In the genomic region with DNA sequence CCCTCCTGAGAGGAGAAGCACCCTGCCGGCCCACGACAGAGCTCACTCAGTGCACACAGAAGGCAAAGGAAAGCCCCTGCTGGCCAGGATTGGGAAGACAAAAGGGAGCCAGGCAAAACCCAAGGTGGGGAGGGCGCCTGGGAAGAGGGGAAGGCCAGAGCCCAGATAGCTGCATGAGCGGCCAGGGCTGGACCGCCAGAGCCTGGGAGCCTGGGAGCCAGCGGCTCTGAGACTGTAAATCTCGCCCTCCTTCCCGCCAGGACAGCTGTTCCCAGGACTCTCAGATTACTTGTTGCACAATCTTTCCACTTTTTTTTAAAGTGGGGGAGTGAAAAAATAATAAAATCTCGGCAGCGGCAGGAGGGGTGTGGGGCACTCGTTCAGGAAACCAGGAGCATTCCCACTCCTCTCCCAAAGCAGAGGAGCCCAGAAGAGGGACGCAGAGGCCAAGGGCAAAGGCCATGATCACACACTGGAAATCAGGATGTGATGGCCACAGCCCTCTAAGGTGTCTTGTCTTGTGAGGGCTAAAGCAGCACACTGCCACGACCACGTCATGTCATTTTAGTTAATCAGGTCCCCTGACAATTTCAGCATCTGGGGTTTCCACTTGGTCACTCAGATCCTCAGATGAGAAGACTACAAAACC, we compare ENCODE assay signal across 1 cellular context.
TF ChIP-seq lines count a peak whose summit lies in the region.

No MANE protein-coding gene starts in this region.

TF ChIP-seq in HepG2, 621 proteins besides CTCF, POLR2A, EP300 and RAD21 (continued from another document):
- TF ChIP-seq, protein P1, sequence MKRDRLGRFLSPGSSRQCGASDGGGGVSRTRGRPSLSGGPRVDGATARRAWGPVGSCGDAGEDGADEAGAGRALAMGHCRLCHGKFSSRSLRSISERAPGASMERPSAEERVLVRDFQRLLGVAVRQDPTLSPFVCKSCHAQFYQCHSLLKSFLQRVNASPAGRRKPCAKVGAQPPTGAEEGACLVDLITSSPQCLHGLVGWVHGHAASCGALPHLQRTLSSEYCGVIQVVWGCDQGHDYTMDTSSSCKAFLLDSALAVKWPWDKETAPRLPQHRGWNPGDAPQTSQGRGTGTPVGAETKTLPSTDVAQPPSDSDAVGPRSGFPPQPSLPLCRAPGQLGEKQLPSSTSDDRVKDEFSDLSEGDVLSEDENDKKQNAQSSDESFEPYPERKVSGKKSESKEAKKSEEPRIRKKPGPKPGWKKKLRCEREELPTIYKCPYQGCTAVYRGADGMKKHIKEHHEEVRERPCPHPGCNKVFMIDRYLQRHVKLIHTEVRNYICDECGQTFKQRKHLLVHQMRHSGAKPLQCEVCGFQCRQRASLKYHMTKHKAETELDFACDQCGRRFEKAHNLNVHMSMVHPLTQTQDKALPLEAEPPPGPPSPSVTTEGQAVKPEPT (CRISPR knock-in tag; IDR thresholded peaks at IDR 0.05; ENCODE audit: low read depth), result no peak
- peak; percentile 26; the same call in 1 of the 2 replicates for TF ChIP-seq CEBPB (IDR thresholded peaks at IDR 0.05; ENCODE audit: borderline replicate concordance, low read depth, low read length)
- peak; percentile 44; the same call in 1 of the 2 replicates for TF ChIP-seq SIX4 (CRISPR knock-in tag; IDR thresholded peaks at IDR 0.05)
- peak; percentile 17; the same call in 1 of the 2 replicates for TF ChIP-seq TFAP4 (IDR thresholded peaks at IDR 0.05; ENCODE audit: borderline replicate concordance, low read depth)
- TF ChIP-seq BORCS8-MEF2B (CRISPR knock-in tag; IDR thresholded peaks at IDR 0.05), result no peak
- TF ChIP-seq ZNF747 (CRISPR knock-in tag; IDR thresholded peaks at IDR 0.05; ENCODE audit: borderline replicate concordance), result no peak
- TF ChIP-seq ZBTB33 (CRISPR knock-in tag; IDR thresholded peaks at IDR 0.05), result peak; percentile 98
- TF ChIP-seq, protein P2, sequence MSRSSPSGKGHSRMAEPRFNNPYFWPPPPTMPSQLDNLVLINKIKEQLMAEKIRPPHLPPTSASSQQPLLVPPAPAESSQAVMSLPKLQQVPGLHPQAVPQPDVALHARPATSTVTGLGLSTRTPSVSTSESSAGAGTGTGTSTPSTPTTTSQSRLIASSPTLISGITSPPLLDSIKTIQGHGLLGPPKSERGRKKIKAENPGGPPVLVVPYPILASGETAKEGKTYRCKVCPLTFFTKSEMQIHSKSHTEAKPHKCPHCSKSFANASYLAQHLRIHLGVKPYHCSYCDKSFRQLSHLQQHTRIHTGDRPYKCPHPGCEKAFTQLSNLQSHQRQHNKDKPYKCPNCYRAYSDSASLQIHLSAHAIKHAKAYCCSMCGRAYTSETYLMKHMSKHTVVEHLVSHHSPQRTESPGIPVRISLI (CRISPR knock-in tag; IDR thresholded peaks at IDR 0.05; ENCODE audit: borderline replicate concordance), result peak; percentile 29; the same call in 1 of the 2 replicates
- 0 out of 2 replicates have a peak, but pooled peaks have one; percentile 30 for TF ChIP-seq ZBTB4 (CRISPR knock-in tag; IDR thresholded peaks at IDR 0.05; ENCODE audit: borderline replicate concordance)
- TF ChIP-seq ZBTB38 (CRISPR knock-in tag; IDR thresholded peaks at IDR 0.05), result peak; percentile 49; the same call in 1 of the 2 replicates
- TF ChIP-seq, protein P3, sequence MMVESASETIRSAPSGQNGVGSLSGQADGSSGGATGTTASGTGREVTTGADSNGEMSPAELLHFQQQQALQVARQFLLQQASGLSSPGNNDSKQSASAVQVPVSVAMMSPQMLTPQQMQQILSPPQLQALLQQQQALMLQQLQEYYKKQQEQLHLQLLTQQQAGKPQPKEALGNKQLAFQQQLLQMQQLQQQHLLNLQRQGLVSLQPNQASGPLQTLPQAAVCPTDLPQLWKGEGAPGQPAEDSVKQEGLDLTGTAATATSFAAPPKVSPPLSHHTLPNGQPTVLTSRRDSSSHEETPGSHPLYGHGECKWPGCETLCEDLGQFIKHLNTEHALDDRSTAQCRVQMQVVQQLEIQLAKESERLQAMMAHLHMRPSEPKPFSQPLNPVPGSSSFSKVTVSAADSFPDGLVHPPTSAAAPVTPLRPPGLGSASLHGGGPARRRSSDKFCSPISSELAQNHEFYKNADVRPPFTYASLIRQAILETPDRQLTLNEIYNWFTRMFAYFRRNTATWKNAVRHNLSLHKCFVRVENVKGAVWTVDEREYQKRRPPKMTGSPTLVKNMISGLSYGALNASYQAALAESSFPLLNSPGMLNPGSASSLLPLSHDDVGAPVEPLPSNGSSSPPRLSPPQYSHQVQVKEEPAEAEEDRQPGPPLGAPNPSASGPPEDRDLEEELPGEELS (CRISPR knock-in tag; IDR thresholded peaks at IDR 0.05), result no peak
- TF ChIP-seq SIX1 (CRISPR knock-in tag; IDR thresholded peaks at IDR 0.05; ENCODE audit: borderline replicate concordance), result peak; percentile 86
- TF ChIP-seq NR2F6 (IDR thresholded peaks at IDR 0.05), result 0 out of 2 replicates have a peak, but pooled peaks have one; percentile 30
- TF ChIP-seq NR2F6 (CRISPR knock-in tag; IDR thresholded peaks at IDR 0.05), result 0 out of 2 replicates have a peak, but pooled peaks have one; percentile 12
TF ChIP-seq in HepG2: peak in this region for 9.
